8 cellular contexts compared by ENCODE assay signal in genomic region chr17:73156166-73156840, GRCh38.
DNase-seq lines count a peak whose midpoint lies in the region; TF ChIP-seq lines count a peak whose summit lies in the region.

No MANE protein-coding gene starts in this region.

- H3K4me3 ChIP-seq in MM.1S (ENCODE audit: low read length) (no peak overlapping the region), iPS-20b (ENCODE audit: low read length) (no peak overlapping the region)

- H3K9ac ChIP-seq in MM.1S (ENCODE audit: low read length) (peak overlapping the region; percentile 17; the same call in 1 of the 2 replicates), iPS-20b (ENCODE audit: low read depth, low read length) (peak overlapping the region; percentile 8; the same call in 1 of the 2 replicates)

- H3K27me3 ChIP-seq in MM.1S (replicated peaks; ENCODE audit: insufficient read depth, low read length) (peaks cover 7% of the 10 kb centered on the region; the same call in 1 of the 2 replicates), iPS-20b (ENCODE audit: insufficient read depth, low read length) (peaks cover 5% of the 10 kb centered on the region; the same call in 1 of the 2 replicates)

- H3K9me3 ChIP-seq in MM.1S (replicated peaks; ENCODE audit: insufficient read depth, low read length) (no peaks in the 10 kb centered on the region), iPS-20b (ENCODE audit: insufficient read depth, low read depth, low read length) (no peaks in the 10 kb centered on the region)

- no peaks in the 10 kb centered on the region for H4K20me1 ChIP-seq in MM.1S (ENCODE audit: insufficient read depth, low read length)

- H3K27ac ChIP-seq in MM.1S (ENCODE audit: low read length), result no peak overlapping the region
- no peak overlapping the region for H3K27ac ChIP-seq in iPS-20b (ENCODE audit: low read length)

- no peaks in the 10 kb centered on the region for H3K36me3 ChIP-seq in MM.1S (replicated peaks; ENCODE audit: insufficient read depth, low read length)
- H3K36me3 ChIP-seq in iPS-20b (ENCODE audit: insufficient read depth, low read depth, low read length), result no peaks in the 10 kb centered on the region

- no peaks in the 10 kb centered on the region for H3K9me2 ChIP-seq in MM.1S (replicated peaks; ENCODE audit: insufficient read depth, low read length)

- no peaks in the 10 kb centered on the region for H3K79me2 ChIP-seq in MM.1S (ENCODE audit: low read length)

- peak overlapping the region; percentile 51; the same call in 1 of the 2 replicates for H3K4me2 ChIP-seq in MM.1S (ENCODE audit: low read depth, low read length)

- peak overlapping the region; percentile 67 for H2AFZ ChIP-seq in MM.1S (ENCODE audit: low read length)

- H3F3A ChIP-seq in MM.1S (ENCODE audit: insufficient read depth, low read length), result no peaks in the 10 kb centered on the region

- peaks cover 7% of the 10 kb centered on the region for H3K4me1 ChIP-seq in MM.1S (ENCODE audit: low read length)
- H3K4me1 ChIP-seq in iPS-20b (ENCODE audit: insufficient read depth, low read length), result peaks cover 29% of the 10 kb centered on the region; the same call in 1 of the 2 replicates

- DNase-seq in HCEC 1CT (peak; percentile 73), MM.1S (peak; percentile 62), T-helper 1 cell (peak; percentile 20 to 47 (median 31)), astrocyte of the hippocampus (ENCODE audit: low read depth, low spot score) (peak; percentile 78), smooth muscle cell of the brain vasculature (ENCODE audit: low read depth, low spot score) (peak; percentile 36), KG1 (lab: John Stamatoyannopoulos, UW) (no peak)

- TF ChIP-seq CTCF in GM12872 (IDR thresholded peaks at IDR 0.05; ENCODE audit: insufficient read depth, low read depth, low read length) (peak; percentile 85), MM.1S (IDR thresholded peaks at IDR 0.05; ENCODE audit: low read length) (peak; percentile 80)
